In the genomic region with DNA sequence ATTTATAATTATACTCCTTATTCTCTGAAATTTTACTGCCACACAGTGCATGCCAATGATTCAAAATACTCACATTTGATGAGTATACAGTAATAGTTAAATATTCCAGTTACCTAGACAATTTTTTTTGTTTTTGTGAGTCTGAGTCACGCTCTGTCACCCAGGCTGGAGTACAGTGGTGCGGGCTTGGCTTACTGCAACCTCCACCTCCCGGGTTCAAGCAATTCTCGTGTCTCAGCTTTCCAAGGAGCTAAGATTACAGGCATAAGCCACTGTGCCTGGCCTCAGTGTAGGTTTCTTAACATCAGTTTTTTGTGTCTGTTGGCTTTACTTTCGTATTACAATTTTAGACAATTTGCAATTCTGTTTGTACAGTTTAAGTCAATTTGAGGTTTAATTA, we compare ENCODE assay signal across 22 cellular contexts.
"Had no signal": no experiment of that assay in that cellular context is flagged by ENCODE, and none has a peak within 500 bp of the region (broad histone marks: within the 10 kb centered on the region; RNA-seq: fewer than 3 reads in every experiment).

No MANE protein-coding gene starts in this region.

- H3K9me3 ChIP-seq: left lung, lower lobe of right lung, ovary, right atrium auricular region, right lobe of liver, upper lobe of right lung had no signal

- H3K36me3 ChIP-seq: left lung, lower lobe of right lung, ovary, right atrium auricular region, right lobe of liver, transverse colon, upper lobe of right lung had no signal

- H3K4me3 ChIP-seq: left lung, lower lobe of right lung, ovary, right atrium auricular region, right lobe of liver, smooth muscle cell, transverse colon, upper lobe of right lung had no signal

- H3K27me3 ChIP-seq: left lung, ovary, right atrium auricular region, right lobe of liver, transverse colon had no signal

- H3K27ac ChIP-seq: left lung, lower lobe of right lung, ovary, right atrium auricular region, right lobe of liver, transverse colon, upper lobe of right lung had no signal

- DNase-seq: hypothalamus; immature natural killer cell; islet precursor cell; left cardiac atrium; left lung; lower lobe of right lung; mammary epithelial cell; mesenchymal stem cell; naive thymus-derived CD4-positive, alpha-beta T cell; ovary; right lobe of liver; stimulated activated CD4-positive, alpha-beta T cell treated with anti-CD3 and anti-CD28 coated beads, Interleukin-1b, Interleukin-23, amount 100 ng/mL, for 48 hours; stimulated activated CD4-positive, alpha-beta T cell treated with anti-CD3 and anti-CD28 coated beads, Interleukin-2, amount 100 ng/mL, for 48 hours; stimulated activated CD4-positive, alpha-beta T cell treated with anti-CD3 and anti-CD28 coated beads, Interleukin-4, amount 100 ng/mL, for 4 hours; stimulated activated CD8-positive, alpha-beta memory T cell treated with anti-CD3 and anti-CD28 coated beads, Interleukin-4, amount 100 ng/mL, for 48 hours; stimulated activated naive CD4-positive, alpha-beta T cell treated with Interleukin-2 at 50 U/mL for 16 hours; stimulated activated naive CD8-positive, alpha-beta T cell treated with anti-CD3 and anti-CD28 coated beads, Interleukin-15, amount 100 ng/mL, for 72 hours; substantia nigra; transverse colon; upper lobe of right lung had no signal

- H3K4me1 ChIP-seq: left lung, lower lobe of right lung, right atrium auricular region, right lobe of liver, transverse colon, upper lobe of right lung had no signal
